2 cellular contexts compared by ENCODE assay signal in the genomic region with DNA sequence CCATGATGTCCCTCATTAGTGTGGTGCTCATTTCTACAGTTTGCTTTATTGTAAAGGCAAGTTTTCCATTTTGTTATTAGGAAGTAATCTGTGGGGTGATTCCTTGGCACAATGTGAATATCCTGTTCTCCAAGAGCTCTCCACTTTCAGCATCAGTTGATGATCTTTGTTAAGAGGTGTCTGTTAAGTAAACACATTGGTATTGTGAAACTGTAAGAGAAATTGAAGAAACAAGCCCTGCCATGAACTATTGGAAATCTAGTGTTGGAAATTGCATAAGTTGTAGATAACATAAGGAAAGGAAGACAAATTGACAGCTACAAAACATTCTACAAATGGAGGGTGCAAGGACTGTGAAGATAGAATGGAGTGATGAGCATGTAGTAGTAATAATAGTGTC.
TF ChIP-seq lines count a peak whose summit lies in the region.

No MANE protein-coding gene starts in this region.

TF ChIP-seq in IMR-90, 13 proteins besides CTCF, POLR2A, EP300 and RAD21:
- TF ChIP-seq CEBPB (IDR thresholded peaks at IDR 0.05; ENCODE audit: low read depth, low read length), result peak; percentile 25; the same call in 1 of the 2 replicates
- TF ChIP-seq, protein P1, sequence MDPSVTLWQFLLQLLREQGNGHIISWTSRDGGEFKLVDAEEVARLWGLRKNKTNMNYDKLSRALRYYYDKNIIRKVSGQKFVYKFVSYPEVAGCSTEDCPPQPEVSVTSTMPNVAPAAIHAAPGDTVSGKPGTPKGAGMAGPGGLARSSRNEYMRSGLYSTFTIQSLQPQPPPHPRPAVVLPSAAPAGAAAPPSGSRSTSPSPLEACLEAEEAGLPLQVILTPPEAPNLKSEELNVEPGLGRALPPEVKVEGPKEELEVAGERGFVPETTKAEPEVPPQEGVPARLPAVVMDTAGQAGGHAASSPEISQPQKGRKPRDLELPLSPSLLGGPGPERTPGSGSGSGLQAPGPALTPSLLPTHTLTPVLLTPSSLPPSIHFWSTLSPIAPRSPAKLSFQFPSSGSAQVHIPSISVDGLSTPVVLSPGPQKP (IDR thresholded peaks at IDR 0.05; ENCODE audit: borderline replicate concordance, low read depth, low read length), result no peak

TF ChIP-seq in liver, 16 proteins besides CTCF, POLR2A, EP300 and RAD21:
- no peak for TF ChIP-seq EGR1 (IDR thresholded peaks at IDR 0.05; ENCODE audit: low read depth in 2 of 2)
- peak in 1 of 2 donors; percentile 33 for TF ChIP-seq GABPA (IDR thresholded peaks at IDR 0.05 in 1 of 2, conservative IDR thresholded peaks at IDR 0.05 in 1 of 2)
- peak; percentile 63 to 68 for TF ChIP-seq RXRA (IDR thresholded peaks at IDR 0.05)
- TF ChIP-seq, protein P2, sequence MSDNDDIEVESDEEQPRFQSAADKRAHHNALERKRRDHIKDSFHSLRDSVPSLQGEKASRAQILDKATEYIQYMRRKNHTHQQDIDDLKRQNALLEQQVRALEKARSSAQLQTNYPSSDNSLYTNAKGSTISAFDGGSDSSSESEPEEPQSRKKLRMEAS (IDR thresholded peaks at IDR 0.05), result peak; percentile 19
- TF ChIP-seq YY1 (IDR thresholded peaks at IDR 0.05), result peak; percentile 41
- TF ChIP-seq TAF1 (conservative IDR thresholded peaks at IDR 0.05), result no peak
- TF ChIP-seq NR2F2 (IDR thresholded peaks at IDR 0.05), result no peak
- TF ChIP-seq SP1 (IDR thresholded peaks at IDR 0.05), result peak; percentile 47
- TF ChIP-seq FOXA2 (IDR thresholded peaks at IDR 0.05), result peak; percentile 59
- TF ChIP-seq, protein P3, sequence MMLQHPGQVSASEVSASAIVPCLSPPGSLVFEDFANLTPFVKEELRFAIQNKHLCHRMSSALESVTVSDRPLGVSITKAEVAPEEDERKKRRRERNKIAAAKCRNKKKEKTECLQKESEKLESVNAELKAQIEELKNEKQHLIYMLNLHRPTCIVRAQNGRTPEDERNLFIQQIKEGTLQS (IDR thresholded peaks at IDR 0.05), result peak; percentile 30
- TF ChIP-seq HNF4A (conservative IDR thresholded peaks at IDR 0.05), result peak; percentile 63 to 73
- TF ChIP-seq, protein P4, sequence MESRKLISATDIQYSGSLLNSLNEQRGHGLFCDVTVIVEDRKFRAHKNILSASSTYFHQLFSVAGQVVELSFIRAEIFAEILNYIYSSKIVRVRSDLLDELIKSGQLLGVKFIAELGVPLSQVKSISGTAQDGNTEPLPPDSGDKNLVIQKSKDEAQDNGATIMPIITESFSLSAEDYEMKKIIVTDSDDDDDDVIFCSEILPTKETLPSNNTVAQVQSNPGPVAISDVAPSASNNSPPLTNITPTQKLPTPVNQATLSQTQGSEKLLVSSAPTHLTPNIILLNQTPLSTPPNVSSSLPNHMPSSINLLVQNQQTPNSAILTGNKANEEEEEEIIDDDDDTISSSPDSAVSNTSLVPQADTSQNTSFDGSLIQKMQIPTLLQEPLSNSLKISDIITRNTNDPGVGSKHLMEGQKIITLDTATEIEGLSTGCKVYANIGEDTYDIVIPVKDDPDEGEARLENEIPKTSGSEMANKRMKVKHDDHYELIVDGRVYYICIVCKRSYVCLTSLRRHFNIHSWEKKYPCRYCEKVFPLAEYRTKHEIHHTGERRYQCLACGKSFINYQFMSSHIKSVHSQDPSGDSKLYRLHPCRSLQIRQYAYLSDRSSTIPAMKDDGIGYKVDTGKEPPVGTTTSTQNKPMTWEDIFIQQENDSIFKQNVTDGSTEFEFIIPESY (IDR thresholded peaks at IDR 0.05), result peak; percentile 34
- peak; percentile 27 for TF ChIP-seq HNF4G (IDR thresholded peaks at IDR 0.05)
- TF ChIP-seq, protein P5, sequence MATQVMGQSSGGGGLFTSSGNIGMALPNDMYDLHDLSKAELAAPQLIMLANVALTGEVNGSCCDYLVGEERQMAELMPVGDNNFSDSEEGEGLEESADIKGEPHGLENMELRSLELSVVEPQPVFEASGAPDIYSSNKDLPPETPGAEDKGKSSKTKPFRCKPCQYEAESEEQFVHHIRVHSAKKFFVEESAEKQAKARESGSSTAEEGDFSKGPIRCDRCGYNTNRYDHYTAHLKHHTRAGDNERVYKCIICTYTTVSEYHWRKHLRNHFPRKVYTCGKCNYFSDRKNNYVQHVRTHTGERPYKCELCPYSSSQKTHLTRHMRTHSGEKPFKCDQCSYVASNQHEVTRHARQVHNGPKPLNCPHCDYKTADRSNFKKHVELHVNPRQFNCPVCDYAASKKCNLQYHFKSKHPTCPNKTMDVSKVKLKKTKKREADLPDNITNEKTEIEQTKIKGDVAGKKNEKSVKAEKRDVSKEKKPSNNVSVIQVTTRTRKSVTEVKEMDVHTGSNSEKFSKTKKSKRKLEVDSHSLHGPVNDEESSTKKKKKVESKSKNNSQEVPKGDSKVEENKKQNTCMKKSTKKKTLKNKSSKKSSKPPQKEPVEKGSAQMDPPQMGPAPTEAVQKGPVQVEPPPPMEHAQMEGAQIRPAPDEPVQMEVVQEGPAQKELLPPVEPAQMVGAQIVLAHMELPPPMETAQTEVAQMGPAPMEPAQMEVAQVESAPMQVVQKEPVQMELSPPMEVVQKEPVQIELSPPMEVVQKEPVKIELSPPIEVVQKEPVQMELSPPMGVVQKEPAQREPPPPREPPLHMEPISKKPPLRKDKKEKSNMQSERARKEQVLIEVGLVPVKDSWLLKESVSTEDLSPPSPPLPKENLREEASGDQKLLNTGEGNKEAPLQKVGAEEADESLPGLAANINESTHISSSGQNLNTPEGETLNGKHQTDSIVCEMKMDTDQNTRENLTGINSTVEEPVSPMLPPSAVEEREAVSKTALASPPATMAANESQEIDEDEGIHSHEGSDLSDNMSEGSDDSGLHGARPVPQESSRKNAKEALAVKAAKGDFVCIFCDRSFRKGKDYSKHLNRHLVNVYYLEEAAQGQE (IDR thresholded peaks at IDR 0.05), result no peak
- peak in 1 of 2 donors; percentile 18 for TF ChIP-seq JUND (IDR thresholded peaks at IDR 0.05)
- peak; percentile 81 for TF ChIP-seq FOXA1 (IDR thresholded peaks at IDR 0.05)
